ENCODE assay signal across 1 cellular context in genomic region chr3:5428607-5429516, GRCh38.
TF ChIP-seq lines count a peak whose summit lies in the region.

No MANE protein-coding gene starts in this region.

TF ChIP-seq in K562, 482 proteins besides CTCF, POLR2A, EP300 and RAD21 (continued from another document and continues in another):
- TF ChIP-seq ATF3 (IDR thresholded peaks at IDR 0.05) (peak; percentile 99), ATF3 (CRISPR knock-in tag; conservative IDR thresholded peaks at IDR 0.05) (peak; percentile 100), POLR2AphosphoS2 (IDR thresholded peaks at IDR 0.05; ENCODE audit: low read length) (no peak), ZNF696 (CRISPR knock-in tag; conservative IDR thresholded peaks at IDR 0.05) (peak; percentile 43; the same call in 1 of the 2 replicates), SRF (CRISPR knock-in tag; IDR thresholded peaks at IDR 0.05) (peak in 1 of 2 experiments; percentile 50; a peak in 2 of 4 replicates), HNRNPLL (IDR thresholded peaks at IDR 0.05; ENCODE audit: low read depth, low read length, poor library complexity, severe bottlenecking) (peak; percentile 69), ETV6 (IDR thresholded peaks at IDR 0.05; ENCODE audit: borderline replicate concordance in 1 of 2, low read depth in 2 of 2, low read length in 1 of 2) (peak; percentile 15 to 89; a peak in 3 of 4 replicates), ETV6 (CRISPR knock-in tag; IDR thresholded peaks at IDR 0.05; ENCODE audit: borderline replicate concordance) (no peak), MBD2 (IDR thresholded peaks at IDR 0.05; ENCODE audit: borderline replicate concordance, low read depth) (peak; percentile 94), KLF10 (CRISPR knock-in tag; IDR thresholded peaks at IDR 0.05) (peak; percentile 77; the same call in 1 of the 2 replicates), E4F1 (CRISPR knock-in tag; IDR thresholded peaks at IDR 0.05; ENCODE audit: borderline replicate concordance) (no peak), MTF1 (CRISPR knock-in tag; IDR thresholded peaks at IDR 0.05; ENCODE audit: borderline replicate concordance) (0 out of 2 replicates have a peak, but pooled peaks have one; percentile 60), POU5F1 (IDR thresholded peaks at IDR 0.05; ENCODE audit: borderline replicate concordance, low read depth, low read length, partially characterized antibody) (no peak), RHOXF2B (CRISPR knock-in tag; conservative IDR thresholded peaks at IDR 0.05) (no peak), ZBTB7A (IDR thresholded peaks at IDR 0.05; ENCODE audit: borderline replicate concordance, control insufficient read depth, low read depth, low read length) (peak; percentile 87), USF2 (CRISPR knock-in tag; IDR thresholded peaks at IDR 0.05) (no peak), ATF7 (IDR thresholded peaks at IDR 0.05) (peak; percentile 97), ZSCAN32 (CRISPR knock-in tag; IDR thresholded peaks at IDR 0.05) (peak; percentile 49), DEAF1 (CRISPR knock-in tag; IDR thresholded peaks at IDR 0.05) (peak; percentile 55), ZMIZ1 (IDR thresholded peaks at IDR 0.05; ENCODE audit: low read depth in 2 of 2, low read length in 2 of 2) (peak in 1 of 2 experiments; percentile 99; a peak in 2 of 4 replicates), ZNF507 (tag; conservative IDR thresholded peaks at IDR 0.05) (no peak), BCOR (IDR thresholded peaks at IDR 0.05) (peak; percentile 89; the same call in 1 of the 2 replicates), SLC30A9 (CRISPR knock-in tag; IDR thresholded peaks at IDR 0.05) (no peak), FOXO4 (CRISPR knock-in tag; IDR thresholded peaks at IDR 0.05) (peak; percentile 88), ZNF639 (CRISPR knock-in tag; conservative IDR thresholded peaks at IDR 0.05 in 1 of 2, IDR thresholded peaks at IDR 0.05 in 1 of 2) (peak in 1 of 2 experiments; percentile 97; a peak in 2 of 4 replicates), TRIM24 (IDR thresholded peaks at IDR 0.05) (peak; percentile 99), ZNF232 (CRISPR knock-in tag; IDR thresholded peaks at IDR 0.05) (no peak; the same call in 1 of the 2 replicates), TRIM25 (IDR thresholded peaks at IDR 0.05; ENCODE audit: borderline replicate concordance) (0 out of 2 replicates have a peak, but pooled peaks have one; percentile 24), MECOM (CRISPR knock-in tag; IDR thresholded peaks at IDR 0.05) (peak; percentile 92), HES1 (IDR thresholded peaks at IDR 0.05; ENCODE audit: low read depth) (peak; percentile 98), HMG20A (CRISPR knock-in tag; conservative IDR thresholded peaks at IDR 0.05) (peak; percentile 48; the same call in 1 of the 2 replicates), SOX6 (IDR thresholded peaks at IDR 0.05) (peak; percentile 98), JUND (IDR thresholded peaks at IDR 0.05; ENCODE audit: borderline replicate concordance, low read depth, low read length) (peak; percentile 100), JUND (tag; IDR thresholded peaks at IDR 0.05; ENCODE audit: borderline replicate concordance, low read depth, low read length) (peak; percentile 100), NBN (IDR thresholded peaks at IDR 0.05; ENCODE audit: low read depth) (peak; percentile 98), TBL1XR1 (IDR thresholded peaks at IDR 0.05; ENCODE audit: low read length in 2 of 2) (peak; percentile 97 to 100), ZNF175 (CRISPR knock-in tag; IDR thresholded peaks at IDR 0.05; ENCODE audit: low read depth) (peak; percentile 98), ZNF766 (CRISPR knock-in tag; conservative IDR thresholded peaks at IDR 0.05) (peak; percentile 90), MAZ (CRISPR knock-in tag; conservative IDR thresholded peaks at IDR 0.05 in 1 of 2, IDR thresholded peaks at IDR 0.05 in 1 of 2) (peak; percentile 88 to 92), CREB1 (IDR thresholded peaks at IDR 0.05) (peak; percentile 90), CREB1 (CRISPR knock-in tag; IDR thresholded peaks at IDR 0.05) (no peak; the same call in 1 of the 2 replicates), BCLAF1 (IDR thresholded peaks at IDR 0.05; ENCODE audit: borderline replicate concordance in 1 of 2, control insufficient read depth in 1 of 2, low read depth in 2 of 2, low read length in 1 of 2) (peak in 1 of 2 experiments; percentile 72; a peak in 1 of 4 replicates)
